8 cellular contexts compared by ENCODE assay signal in the genomic region with DNA sequence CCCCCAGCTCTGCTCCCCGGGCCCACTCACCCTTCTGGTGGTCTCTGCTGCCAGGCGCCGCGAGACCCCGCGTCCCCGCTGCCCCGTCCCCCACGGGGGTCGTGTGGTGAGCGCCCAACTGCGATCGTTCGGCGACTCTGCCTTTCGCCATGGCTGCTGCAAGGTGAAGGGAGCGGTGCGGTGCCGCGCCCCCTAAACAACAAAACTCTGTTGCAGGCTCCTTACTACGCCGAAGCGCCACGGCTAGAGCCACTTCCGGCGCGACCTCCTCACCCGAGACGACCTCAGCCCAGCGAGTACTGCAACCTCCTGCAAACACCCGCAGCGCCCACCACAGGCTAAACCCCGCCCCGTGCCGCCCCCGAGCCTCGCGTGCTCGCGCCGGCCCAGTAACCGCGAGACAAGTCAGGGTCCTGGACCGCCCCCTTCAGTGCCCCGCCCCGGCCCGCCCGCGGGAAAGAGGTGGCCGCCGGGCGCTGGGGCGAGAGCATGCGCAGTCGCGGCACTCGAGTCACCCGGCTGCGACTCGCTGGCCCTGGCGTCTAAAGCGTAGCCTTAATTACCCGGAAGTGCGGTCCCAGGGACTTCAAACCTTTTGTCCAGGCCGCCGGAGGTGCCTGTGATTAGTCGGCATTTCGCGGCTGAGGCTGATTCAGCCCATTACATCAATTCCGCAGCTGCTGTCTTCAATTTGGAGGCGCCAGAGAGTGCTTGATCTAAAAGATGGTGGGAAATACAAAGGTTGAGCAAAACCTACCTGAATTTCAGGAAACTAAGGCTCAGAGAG. TPM values are rescaled to one million over a fixed set of nuclear protein-coding genes. Genes with fewer than 3 reads are reported as not detected.
DNase-seq lines count a peak whose midpoint lies in the region; ATAC-seq and TF ChIP-seq lines count a peak whose summit lies in the region.

A gene with protein sequence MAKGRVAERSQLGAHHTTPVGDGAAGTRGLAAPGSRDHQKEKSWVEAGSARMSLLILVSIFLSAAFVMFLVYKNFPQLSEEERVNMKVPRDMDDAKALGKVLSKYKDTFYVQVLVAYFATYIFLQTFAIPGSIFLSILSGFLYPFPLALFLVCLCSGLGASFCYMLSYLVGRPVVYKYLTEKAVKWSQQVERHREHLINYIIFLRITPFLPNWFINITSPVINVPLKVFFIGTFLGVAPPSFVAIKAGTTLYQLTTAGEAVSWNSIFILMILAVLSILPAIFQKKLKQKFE (minus strand): TSS at position 303 of the 787 bp plus-strand sequence. CDS start 152 bp downstream, at position 151.

- H2AFZ ChIP-seq in SK-N-SH (ENCODE audit: low read depth): peak within 1 kb of the TSS; percentile 91

- no peaks in the 10 kb centered on the region for H3K9me3 Mint-ChIP-seq in activated naive CD4-positive, alpha-beta T cell treated with anti-CD3 and anti-CD28 coated beads, Interleukin-2, amount 50 U/mL, for 24 hours

- H3K4me1 ChIP-seq in SK-N-SH (ENCODE audit: control insufficient read depth in 1 of 2, insufficient read depth in 2 of 2, low read depth in 1 of 2, low read length in 1 of 2): peaks cover 8 to 10% of the 10 kb centered on the region in 2 experiments; a peak in 3 of 4 replicates
- H3K4me1 ChIP-seq in testis: peaks cover 9% of the 10 kb centered on the region

- H3K36me3 ChIP-seq in SK-N-SH (replicated peaks in 1 of 2; ENCODE audit: control insufficient read depth in 1 of 2, insufficient read depth in 2 of 2, low read length in 1 of 2) (no peaks in the 10 kb centered on the region), testis (ENCODE audit: low read depth, missing control alignments) (no peaks in the 10 kb centered on the region)

- POLR2A ChIA-PET in SK-N-SH (lab: Yijun Ruan, JAX): interaction anchor here (0.9 to 2.6 kb wide), 7 partner anchors 14 to 146 kb away, joined by 3 to 19 read pairs (median 5); partner anchors contain the start of genes IPO7 and ZNF143

- peak; percentile 32 for TF ChIP-seq RAD21 in SK-N-SH (IDR thresholded peaks at IDR 0.05; ENCODE audit: low read length)

- peaks cover 49% of the 10 kb centered on the region for H3K79me2 ChIP-seq in SK-N-SH (ENCODE audit: insufficient read depth)

- WGBS in SK-N-SH (ENCODE audit: low lambda C conversion rate): 0% methylated on average over 13 of the region's 71 CpGs
- 0 to 1% methylated on average over 22 to 69 of the region's 71 CpGs for WGBS in testis, 2 donors

- peaks cover 6% of the 10 kb centered on the region for H3K36me3 Mint-ChIP-seq in activated naive CD4-positive, alpha-beta T cell treated with anti-CD3 and anti-CD28 coated beads, Interleukin-2, amount 50 U/mL, for 24 hours

- H3K9me2 ChIP-seq in SK-N-SH: no peaks in the 10 kb centered on the region

- TF ChIP-seq EP300 in SK-N-SH (IDR thresholded peaks at IDR 0.05; ENCODE audit: borderline replicate concordance in 1 of 2, low read depth in 1 of 2, low read length in 1 of 2): peak; percentile 10 to 34; a peak in 1 of 4 replicates

- TF ChIP-seq CTCF in SK-N-SH (IDR thresholded peaks at IDR 0.05) (0 out of 2 replicates have a peak, but pooled peaks have one; percentile 15), omental fat pad (IDR thresholded peaks at IDR 0.05) (no peak), testis (IDR thresholded peaks at IDR 0.05) (no peak)

- peak within 1 kb of the TSS; percentile 97 for H3K27ac Mint-ChIP-seq in activated naive CD4-positive, alpha-beta T cell treated with anti-CD3 and anti-CD28 coated beads, Interleukin-2, amount 50 U/mL, for 24 hours

- H3K4me3 ChIP-seq in SK-N-SH (ENCODE audit: low read depth in 2 of 2, low read length in 1 of 2) (peak within 1 kb of the TSS; percentile 77 to 82), testis (peak within 1 kb of the TSS; percentile 95 to 100)

- intact Hi-C loops in testis (cut with DNase I; ENCODE audit: low total_unique reads): loop anchor here (2.0 kb wide), 1 partner anchor 146 kb away; the partner anchor contains the start of gene ZNF143

- CTCF ChIA-PET in SK-N-SH (lab: Yijun Ruan, JAX): interaction anchor here (0.9 kb wide), 1 partner anchor 10 kb away, joined by 3 read pairs; no protein-coding TSS in a partner anchor

- DNase-seq in GM04504 (ENCODE audit: low read depth) (peak; percentile 98), NCI-H1048 (lab: John Stamatoyannopoulos, UW) (peak; percentile 99), SK-N-SH (peak; percentile 99), glomerular endothelial cell (ENCODE audit: extremely low read depth, low read depth, low spot score) (peak; percentile 90), omental fat pad (ENCODE audit: low spot score) (peak; percentile 93), testis (peak; percentile 98)

- peaks cover 12% of the 10 kb centered on the region for H3F3A ChIP-seq in SK-N-SH (replicated peaks; ENCODE audit: insufficient read depth)

- peaks cover 37% of the 10 kb centered on the region for H3K4me1 Mint-ChIP-seq in activated naive CD4-positive, alpha-beta T cell treated with anti-CD3 and anti-CD28 coated beads, Interleukin-2, amount 50 U/mL, for 24 hours

- H4K20me1 ChIP-seq in SK-N-SH (ENCODE audit: insufficient read depth): 0 out of 2 replicates have a peak, but pooled peaks cover 15% of the 10 kb centered on the region

- H3K4me3 Mint-ChIP-seq in activated naive CD4-positive, alpha-beta T cell treated with anti-CD3 and anti-CD28 coated beads, Interleukin-2, amount 50 U/mL, for 24 hours: peak within 1 kb of the TSS; percentile 99

- H3K27me3 Mint-ChIP-seq in activated naive CD4-positive, alpha-beta T cell treated with anti-CD3 and anti-CD28 coated beads, Interleukin-2, amount 50 U/mL, for 24 hours: peaks cover 7% of the 10 kb centered on the region

- peak; percentile 93 for ATAC-seq in HG02571 (IDR thresholded peaks at IDR 0.05; ENCODE audit: unreplicated experiment)
- peak; percentile 99 for ATAC-seq in omental fat pad (ENCODE audit: low FRiP score)

- peak within 1 kb of the TSS; percentile 90 for H3K4me2 ChIP-seq in SK-N-SH

- no peaks in the 10 kb centered on the region for H3K9me3 ChIP-seq in SK-N-SH
- no peaks in the 10 kb centered on the region for H3K9me3 ChIP-seq in testis

- H3K27me3 ChIP-seq in SK-N-SH (ENCODE audit: insufficient read depth): no peaks in the 10 kb centered on the region
- no peaks in the 10 kb centered on the region for H3K27me3 ChIP-seq in testis

- H3K27ac ChIP-seq in SK-N-SH (ENCODE audit: low read depth in 2 of 2, low read length in 1 of 2) (peak within 1 kb of the TSS; percentile 96 to 98), testis (peak within 1 kb of the TSS; percentile 88 to 91)

- peak within 1 kb of the TSS; percentile 95 for H3K9ac ChIP-seq in SK-N-SH

- TF ChIP-seq POLR2A in testis (IDR thresholded peaks at IDR 0.05): no peak

TF ChIP-seq in SK-N-SH, 30 proteins besides CTCF, POLR2A, EP300 and RAD21 (continues in another document):
- peak; percentile 89 for TF ChIP-seq NRF1 (IDR thresholded peaks at IDR 0.05; ENCODE audit: low read depth, low read length)
- no peak for TF ChIP-seq EZH2phosphoT487 (IDR thresholded peaks at IDR 0.05; ENCODE audit: borderline replicate concordance, low read depth)
- TF ChIP-seq, protein P1, sequence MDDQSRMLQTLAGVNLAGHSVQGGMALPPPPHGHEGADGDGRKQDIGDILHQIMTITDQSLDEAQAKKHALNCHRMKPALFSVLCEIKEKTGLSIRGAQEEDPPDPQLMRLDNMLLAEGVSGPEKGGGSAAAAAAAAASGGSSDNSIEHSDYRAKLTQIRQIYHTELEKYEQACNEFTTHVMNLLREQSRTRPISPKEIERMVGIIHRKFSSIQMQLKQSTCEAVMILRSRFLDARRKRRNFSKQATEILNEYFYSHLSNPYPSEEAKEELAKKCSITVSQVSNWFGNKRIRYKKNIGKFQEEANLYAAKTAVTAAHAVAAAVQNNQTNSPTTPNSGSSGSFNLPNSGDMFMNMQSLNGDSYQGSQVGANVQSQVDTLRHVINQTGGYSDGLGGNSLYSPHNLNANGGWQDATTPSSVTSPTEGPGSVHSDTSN (IDR thresholded peaks at IDR 0.05): no peak
- peak; percentile 28; the same call in 1 of the 2 replicates for TF ChIP-seq USF1 (IDR thresholded peaks at IDR 0.05; ENCODE audit: borderline replicate concordance, low read depth)
- peak; percentile 46; the same call in 1 of the 2 replicates for TF ChIP-seq FOSL2 (IDR thresholded peaks at IDR 0.05; ENCODE audit: borderline replicate concordance, low read depth)
- TF ChIP-seq MXI1 (IDR thresholded peaks at IDR 0.05; ENCODE audit: low read depth, low read length): peak; percentile 62
- TF ChIP-seq TCF12 (IDR thresholded peaks at IDR 0.05): peak; percentile 44; the same call in 1 of the 2 replicates
- peak; percentile 88 for TF ChIP-seq ZBTB33 (IDR thresholded peaks at IDR 0.05; ENCODE audit: borderline replicate concordance, low read depth)
- peak; percentile 89 for TF ChIP-seq TAF1 (IDR thresholded peaks at IDR 0.05; ENCODE audit: borderline replicate concordance, low read depth, low read length)
- 0 out of 2 replicates have a peak, but pooled peaks have one; percentile 11 for TF ChIP-seq FOXJ3 (CRISPR knock-in tag; IDR thresholded peaks at IDR 0.05)
- no peak for TF ChIP-seq NFIC (IDR thresholded peaks at IDR 0.05; ENCODE audit: borderline replicate concordance)

RNA-seq across cellular contexts. Expression of the gene that starts here (rescaled TPM):
- 19.8 and 23.5 TPM in 2 replicates for polyA plus RNA-seq in SK-N-SH (2012; rRNA removed)
- 16.6 and 18.1 TPM in 2 replicates for polyA plus RNA-seq in SK-N-SH (2012; cell fraction: cytosol; rRNA removed)
- 52.0 and 55.3 TPM in 2 replicates for polyA plus RNA-seq in SK-N-SH (2012; cell fraction: nucleus; rRNA removed)
- total RNA-seq in glomerular endothelial cell: 28.1 and 31.7 TPM in 2 replicates
- total RNA-seq in omental fat pad: 10 to 100 TPM; 21.6 to 28.1 (median 22.7) TPM
- total RNA-seq in testis: 10 to 100 TPM; 37.5 to 42.6 TPM
- polyA plus RNA-seq in testis (ENCODE audit: insufficient read depth, low read depth, low replicate concordance): 24.2 TPM

Comparison
In these comparisons a context has a peak if more than half of its experiments do, and no peak if none do; other contexts are left out.
1. Peak in every context shown above with its lines: DNase-seq, ATAC-seq, H3K4me3 ChIP-seq and H3K27ac ChIP-seq.